Comparison of ENCODE assay signal across 1 cellular context in genomic region chr5:138011991-138012390, GRCh38.
TF ChIP-seq lines count a peak whose summit lies in the region.

No MANE protein-coding gene starts in this region.

TF ChIP-seq in SK-N-SH, 30 proteins besides CTCF, POLR2A, EP300 and RAD21 (continued from another document):
- TF ChIP-seq REST (IDR thresholded peaks at IDR 0.05; ENCODE audit: low read depth, low read length) (no peak), MAX (IDR thresholded peaks at IDR 0.05; ENCODE audit: low read depth) (no peak), RFX5 (IDR thresholded peaks at IDR 0.05; ENCODE audit: low read length) (no peak), JUND (IDR thresholded peaks at IDR 0.05) (no peak), GATA2 (CRISPR knock-in tag; IDR thresholded peaks at IDR 0.05) (no peak), POLR2AphosphoS5 (IDR thresholded peaks at IDR 0.05; ENCODE audit: low read depth, low read length) (no peak)
